Comparison of ENCODE assay signal across 12 cellular contexts in the genomic region with DNA sequence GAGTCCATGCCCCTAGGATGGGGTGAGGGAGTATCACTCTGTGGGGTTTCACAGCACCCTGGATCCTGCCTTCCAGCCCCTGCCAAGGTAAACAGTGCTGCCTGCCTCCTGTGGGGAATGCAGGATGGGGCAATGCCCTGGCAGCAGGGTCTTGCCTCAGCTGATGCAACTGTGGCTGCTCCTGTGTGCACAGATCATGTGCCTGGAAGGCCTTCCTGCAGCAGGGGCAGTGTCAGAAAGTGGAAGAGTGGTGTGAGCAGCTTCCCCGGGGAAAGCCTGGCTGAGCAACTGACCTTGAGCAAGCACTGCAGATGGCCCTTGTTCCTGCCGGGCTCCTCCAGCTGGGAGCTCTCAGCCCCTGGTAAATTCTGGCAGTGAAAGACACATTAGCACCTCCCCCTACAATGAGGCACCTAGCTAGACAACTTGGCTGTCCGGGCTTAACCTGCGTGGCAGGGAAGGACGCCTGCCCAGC. TPM values are rescaled to one million over a fixed set of nuclear protein-coding genes. Genes with fewer than 3 reads are reported as not detected.
DNase-seq lines count a peak whose midpoint lies in the region; ATAC-seq and TF ChIP-seq lines count a peak whose summit lies in the region.
"Had no signal": no experiment of that assay in that cellular context is flagged by ENCODE, and none has a peak within 500 bp of the region (broad histone marks: within the 10 kb centered on the region; RNA-seq: fewer than 3 reads in every experiment).

No MANE protein-coding gene starts in this region.

- no peak overlapping the region for H3K4me3 ChIP-seq in ascending aorta
- H3K4me3 ChIP-seq in transverse colon, result no peak overlapping the region

- no peaks in the 10 kb centered on the region for H3K4me1 Mint-ChIP-seq in activated T-cell treated with anti-CD3 and anti-CD28 coated beads, Interleukin-2, amount 50 U/mL, for 24 hours (ENCODE audit: low read depth)

- H3K27ac Mint-ChIP-seq in activated T-cell treated with anti-CD3 and anti-CD28 coated beads, Interleukin-2, amount 50 U/mL, for 24 hours, result peak overlapping the region; percentile 22

- no peaks in the 10 kb centered on the region for H3K27me3 Mint-ChIP-seq in activated T-cell treated with anti-CD3 and anti-CD28 coated beads, Interleukin-2, amount 50 U/mL, for 24 hours
- H3K27me3 Mint-ChIP-seq: stimulated activated naive CD8-positive, alpha-beta T cell treated with anti-CD3 and anti-CD28 coated beads, Interleukin-15, amount 100 ng/mL, for 72 hours had no signal

- TF ChIP-seq CTCF in ascending aorta (IDR thresholded peaks at IDR 0.05) (no peak), transverse colon (IDR thresholded peaks at IDR 0.05) (no peak)

- peak overlapping the region; percentile 68 to 71 for H3K27ac ChIP-seq in ascending aorta
- peak overlapping the region; percentile 52 for H3K27ac ChIP-seq in layer of hippocampus (ENCODE audit: low read depth, low read length)
- peak overlapping the region in 2 of 4 donors; percentile 3 to 21 for H3K27ac ChIP-seq in transverse colon

- H3K4me1 ChIP-seq in ascending aorta (peaks cover 9 to 15% of the 10 kb centered on the region in 2 donors), transverse colon (no peaks in the 10 kb centered on the region)

- no peak overlapping the region for H3K4me3 Mint-ChIP-seq in activated T-cell treated with anti-CD3 and anti-CD28 coated beads, Interleukin-2, amount 50 U/mL, for 24 hours
- H3K4me3 Mint-ChIP-seq: CD8-positive, alpha-beta T cell; stimulated activated naive CD8-positive, alpha-beta T cell treated with anti-CD3 and anti-CD28 coated beads, Interleukin-15, amount 100 ng/mL, for 72 hours had no signal

- H3K36me3 ChIP-seq in ascending aorta (peaks cover 31 to 46% of the 10 kb centered on the region in 2 donors), transverse colon (peaks cover 0 to 34% (median 12%) of the 10 kb centered on the region in 4 donors)

- H3K36me3 Mint-ChIP-seq in activated T-cell treated with anti-CD3 and anti-CD28 coated beads, Interleukin-2, amount 50 U/mL, for 24 hours (ENCODE audit: low read depth), result peaks cover 93% of the 10 kb centered on the region

- no peaks in the 10 kb centered on the region for H3K27me3 ChIP-seq in ascending aorta
- H3K27me3 ChIP-seq in layer of hippocampus (ENCODE audit: control insufficient read depth, insufficient read depth, low read length), result no peaks in the 10 kb centered on the region
- no peaks in the 10 kb centered on the region for H3K27me3 ChIP-seq in transverse colon

- TF ChIP-seq EP300 in transverse colon (IDR thresholded peaks at IDR 0.05; ENCODE audit: low read depth), result no peak

- TF ChIP-seq POLR2A in transverse colon (IDR thresholded peaks at IDR 0.05), result no peak

- H3K9me3 ChIP-seq in ascending aorta (no peaks in the 10 kb centered on the region), transverse colon (no peaks in the 10 kb centered on the region)

- intact Hi-C loops in ascending aorta (cut with DNase I), result no loop called here
- intact Hi-C loops in transverse colon (cut with DNase I; ENCODE audit: low total_unique reads), result no loop called here

- H3K9me3 Mint-ChIP-seq in activated T-cell treated with anti-CD3 and anti-CD28 coated beads, Interleukin-2, amount 50 U/mL, for 24 hours, result no peaks in the 10 kb centered on the region
- H3K9me3 Mint-ChIP-seq: CD8-positive, alpha-beta T cell; stimulated activated naive CD8-positive, alpha-beta T cell treated with anti-CD3 and anti-CD28 coated beads, Interleukin-15, amount 100 ng/mL, for 72 hours had no signal

- in situ Hi-C loops in transverse colon (cut with MboI; ENCODE audit: low pct_ligation_motif_present in 1 of 4, low pct_unique_long_range_greater_than_20kb in 1 of 4, low sequenced_read_pairs in 3 of 4), result loop anchor here in 1 of 4 donors (25.0 kb wide), 1 partner anchor 271 kb away; a partner anchor contains a TSS

- no peak for DNase-seq in activated T-cell treated with anti-CD3 and anti-CD28 coated beads, Interleukin-2, amount 50 U/mL, for 24 hours
- no peak for DNase-seq in activated T-cell treated with anti-CD3 and anti-CD28 coated beads, Interleukin-2, amount 50 U/mL, for 48 hours
- DNase-seq in ascending aorta (ENCODE audit: low spot score in 2 of 2), result peak in 1 of 2 donors; percentile 82
- peak; percentile 21 for DNase-seq in transverse colon
- no peak for DNase-seq in HT-29 (ENCODE audit: low spot score)
- no peak for DNase-seq in NOMO-1 treated with DMSO at 0.1 percent for 48 hours (lab: John Stamatoyannopoulos, UW; ENCODE audit: unreplicated experiment)
- DNase-seq: CD8-positive, alpha-beta T cell; nucleus accumbens; OCI-M1; stimulated activated naive CD8-positive, alpha-beta T cell treated with anti-CD3 and anti-CD28 coated beads, Interleukin-15, amount 100 ng/mL, for 72 hours had no signal

- 67% methylated on average over 5 of the region's 5 CpGs; no CpG with 5 or more reads in 1 of the 2 donors for WGBS in transverse colon (ENCODE audit: low coverage in 1 of 2), 2 donors

- no peak for ATAC-seq in HG03095 (IDR thresholded peaks at IDR 0.05; ENCODE audit: unreplicated experiment)
- ATAC-seq: CD8-positive, alpha-beta T cell; stimulated activated naive CD8-positive, alpha-beta T cell treated with anti-CD3 and anti-CD28 coated beads, Interleukin-15, amount 100 ng/mL, for 72 hours had no signal

RNA-seq across cellular contexts. Expression of a gene that starts 9.9 kb away (rescaled TPM):
- total RNA-seq in ascending aorta, result 109 TPM
- 100 to 1,000 TPM in 1 of 4 donors, 10 to 100 TPM in 3; 66.2 to 308 (median 72.7) TPM for total RNA-seq in transverse colon
- total RNA-seq in HT-29 (2014; rRNA removed; shearing (Covaris generic)), result 36.9 and 41.8 TPM in 2 replicates
